ENCODE assay signal across 31 cellular contexts in the genomic region with DNA sequence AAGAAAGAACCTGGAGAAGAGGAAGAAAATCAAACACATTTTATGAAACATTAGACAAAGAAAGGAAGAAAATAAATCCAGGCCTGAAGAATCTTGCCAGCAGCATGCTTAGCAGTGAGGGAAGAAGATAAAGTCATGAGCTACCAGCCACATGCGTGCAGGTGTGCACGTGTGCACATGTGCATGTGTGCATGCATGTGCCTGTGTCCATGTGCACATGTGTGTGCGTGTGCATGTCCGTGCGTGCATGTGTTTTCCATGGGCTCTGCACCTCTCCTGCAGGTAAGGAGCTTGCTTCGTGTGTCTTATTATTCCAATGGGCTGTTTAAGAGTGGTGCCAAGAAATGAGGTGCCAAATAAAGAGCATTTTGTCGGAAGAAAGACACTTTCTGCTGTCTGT.
"Had no signal": no experiment of that assay in that cellular context is flagged by ENCODE, and none has a peak within 500 bp of the region (broad histone marks: within the 10 kb centered on the region; RNA-seq: fewer than 3 reads in every experiment).

No MANE protein-coding gene starts in this region.

- H3K27ac ChIP-seq: neural progenitor cell, neutrophil, pancreas, prostate gland, right atrium auricular region, skin epidermis, spleen, suprapubic skin, testis, tibial artery, transverse colon, upper lobe of right lung, uterus had no signal

- H3K27ac Mint-ChIP-seq: naive thymus-derived CD4-positive, alpha-beta T cell; natural killer cell; neural progenitor cell; stimulated activated memory B cell treated with anti-CD40 and anti-IgM and Interleukin-4, amounts not matched to agents 10 μg/mL and 1 μg/mL and 100 μg/mL, for 72 hours; stimulated activated naive CD8-positive, alpha-beta T cell treated with anti-CD3 and anti-CD28 coated beads, Interleukin-15, amount 100 ng/mL, for 72 hours; type B pancreatic cell had no signal

- H3K4me3 ChIP-seq: neural progenitor cell, pancreas, prostate gland, right atrium auricular region, skin epidermis, smooth muscle cell, spleen, suprapubic skin, testis, tibial artery, transverse colon, upper lobe of right lung, uterus had no signal

- H3K4me2 ChIP-seq: neural progenitor cell, smooth muscle cell had no signal

- H3K4me1 ChIP-seq: neural progenitor cell, pancreas, prostate gland, right atrium auricular region, spleen, suprapubic skin, testis, tibial artery, upper lobe of right lung, uterus had no signal

- H3K36me3 Mint-ChIP-seq: naive thymus-derived CD4-positive, alpha-beta T cell; natural killer cell; neural progenitor cell; stimulated activated memory B cell treated with anti-CD40 and anti-IgM and Interleukin-4, amounts not matched to agents 10 μg/mL and 1 μg/mL and 100 μg/mL, for 72 hours had no signal

- H3K9ac ChIP-seq: neural progenitor cell had no signal

- H3K9me3 Mint-ChIP-seq: nephron, type B pancreatic cell had no signal

- H3K4me3 Mint-ChIP-seq: naive thymus-derived CD4-positive, alpha-beta T cell; natural killer cell; nephron; neural progenitor cell; stimulated activated memory B cell treated with anti-CD40 and anti-IgM and Interleukin-4, amounts not matched to agents 10 μg/mL and 1 μg/mL and 100 μg/mL, for 72 hours; stimulated activated naive CD8-positive, alpha-beta T cell treated with anti-CD3 and anti-CD28 coated beads, Interleukin-15, amount 100 ng/mL, for 72 hours; type B pancreatic cell had no signal

- H3K36me3 ChIP-seq: neural progenitor cell, neutrophil, pancreas, prostate gland, right atrium auricular region, spleen, suprapubic skin, tibial artery, transverse colon, upper lobe of right lung, uterus had no signal

- FAIRE-seq: pancreas had no signal

- H3K9me3 ChIP-seq: neutrophil, pancreas, prostate gland, right atrium auricular region, suprapubic skin, testis, tibial artery, transverse colon, upper lobe of right lung, uterus had no signal

- H3K4me1 Mint-ChIP-seq: naive thymus-derived CD4-positive, alpha-beta T cell; natural killer cell; neural progenitor cell; stimulated activated memory B cell treated with anti-CD40 and anti-IgM and Interleukin-4, amounts not matched to agents 10 μg/mL and 1 μg/mL and 100 μg/mL, for 72 hours; stimulated activated naive CD8-positive, alpha-beta T cell treated with anti-CD3 and anti-CD28 coated beads, Interleukin-15, amount 100 ng/mL, for 72 hours had no signal

- H3K27me3 Mint-ChIP-seq: stimulated activated memory B cell treated with anti-CD40 and anti-IgM and Interleukin-4, amounts not matched to agents 10 μg/mL and 1 μg/mL and 100 μg/mL, for 72 hours; stimulated activated naive CD8-positive, alpha-beta T cell treated with anti-CD3 and anti-CD28 coated beads, Interleukin-15, amount 100 ng/mL, for 72 hours; type B pancreatic cell had no signal

- H3K27me3 ChIP-seq: neural progenitor cell, pancreas, right atrium auricular region, testis, tibial artery, transverse colon, upper lobe of right lung, uterus had no signal

- ATAC-seq: naive thymus-derived CD4-positive, alpha-beta T cell; natural killer cell; pancreas; sciatic nerve; stimulated activated memory B cell treated with anti-CD40 and anti-IgM and Interleukin-4, amounts not matched to agents 10 μg/mL and 1 μg/mL and 100 μg/mL, for 72 hours; stimulated activated naive CD8-positive, alpha-beta T cell treated with anti-CD3 and anti-CD28 coated beads, Interleukin-15, amount 100 ng/mL, for 72 hours; stimulated activated naive CD8-positive, alpha-beta T cell treated with anti-CD3 and anti-CD28 coated beads, Interleukin-15, Interleukin-2, amounts not matched to agents 100 U/mL and 50 U/mL, for 24 hours; upper lobe of right lung had no signal

- DNase-seq: naive thymus-derived CD4-positive, alpha-beta T cell; natural killer cell; nucleus accumbens; pancreas; retina; spleen; stimulated activated CD4-positive, alpha-beta T cell treated with anti-CD3 and anti-CD28 coated beads, Interleukin-12 subunit alpha, Interleukin-12 subunit beta, amount 100 ng/mL, for 4 hours; stimulated activated CD4-positive, alpha-beta T cell treated with anti-CD3 and anti-CD28 coated beads, Interleukin-1b, Interleukin-23, amount 100 ng/mL, for 48 hours; stimulated activated CD4-positive, alpha-beta T cell treated with anti-CD3 and anti-CD28 coated beads, Interleukin-4, amount 100 ng/mL, for 1 hour; stimulated activated CD4-positive, alpha-beta T cell treated with anti-CD3 and anti-CD28 coated beads, Interleukin-4, amount 100 ng/mL, for 4 hours; stimulated activated CD8-positive, alpha-beta memory T cell treated with anti-CD3 and anti-CD28 coated beads, Interleukin-4, amount 100 ng/mL, for 48 hours; stimulated activated naive CD4-positive, alpha-beta T cell; stimulated activated naive CD8-positive, alpha-beta T cell treated with anti-CD3 and anti-CD28 coated beads, Interleukin-15, amount 100 ng/mL, for 72 hours; stimulated activated naive CD8-positive, alpha-beta T cell treated with anti-CD3 and anti-CD28 coated beads, Interleukin-15, Interleukin-2, amounts not matched to agents 100 U/mL and 50 U/mL, for 24 hours; substantia nigra; testis; tibial artery; transverse colon; upper lobe of right lung; uterus had no signal
